ENCODE assay signal across 8 cellular contexts in genomic region chr12:6961278-6961694, GRCh38. TPM values are rescaled to one million over a fixed set of nuclear protein-coding genes. Genes with fewer than 3 reads are reported as not detected.
DNase-seq lines count a peak whose midpoint lies in the region; ATAC-seq and TF ChIP-seq lines count a peak whose summit lies in the region.

No MANE protein-coding gene starts in this region.

- peak; percentile 74 to 94 (median 87) for DNase-seq in CD8-positive, alpha-beta T cell
- DNase-seq in HT1080 (ENCODE audit: low read depth) (peak; percentile 48), mesendoderm (no peak), NCI-H748 treated with DMSO at 0.1 percent for 48 hours (lab: John Stamatoyannopoulos, UW) (no peak), GM19240 (ENCODE audit: insufficient read length, low spot score) (no peak)
- peak; percentile 73 to 82 (median 76) for DNase-seq in activated CD4-positive, CD25-positive, alpha-beta regulatory T cell (lab: John Stamatoyannopoulos, UW)
- DNase-seq in central memory CD4-positive, alpha-beta T cell = peak; percentile 89
- DNase-seq in stimulated activated CD8-positive, alpha-beta memory T cell treated with anti-CD3 and anti-CD28 coated beads, Interleukin-4, amount 100 ng/mL, for 24 hours (ENCODE audit: low read depth) = peak; percentile 92

- peak overlapping the region; percentile 0 for H3K4me3 ChIP-seq in CD8-positive, alpha-beta T cell (ENCODE audit: low read depth, low read length)
- no peak overlapping the region for H3K4me3 ChIP-seq in mesendoderm (ENCODE audit: low read length)

- peak; percentile 74 for ATAC-seq in CD8-positive, alpha-beta T cell

- H3K4me2 ChIP-seq in mesendoderm (ENCODE audit: low read length) = peak overlapping the region; percentile 63

- H3K27ac ChIP-seq in CD8-positive, alpha-beta T cell (ENCODE audit: low read depth, low read length) = peak overlapping the region; percentile 40
- H3K27ac ChIP-seq in mesendoderm (ENCODE audit: low read depth, low read length) = peak overlapping the region; percentile 93

- H3K4ac ChIP-seq in mesendoderm (ENCODE audit: low read depth, low read length) = peak overlapping the region; percentile 77

- H4K5ac ChIP-seq in mesendoderm (ENCODE audit: low read length) = peak overlapping the region; percentile 33

- H3K4me3 Mint-ChIP-seq in CD8-positive, alpha-beta T cell = peak overlapping the region; percentile 90

- H3K79me2 ChIP-seq in mesendoderm (ENCODE audit: control insufficient read depth, insufficient read depth, low read length) = peaks cover 15% of the 10 kb centered on the region

- no peaks in the 10 kb centered on the region for H3K27me3 ChIP-seq in CD8-positive, alpha-beta T cell (ENCODE audit: insufficient read depth, low read length)
- H3K27me3 ChIP-seq in mesendoderm (ENCODE audit: insufficient read depth, low read length, poor library complexity) = no peaks in the 10 kb centered on the region

- no peak for TF ChIP-seq CTCF in CD8-positive, alpha-beta T cell (IDR thresholded peaks at IDR 0.05)

- H3K4me1 ChIP-seq in CD8-positive, alpha-beta T cell (ENCODE audit: insufficient read depth, low read length) = peaks cover 77% of the 10 kb centered on the region
- H3K4me1 ChIP-seq in mesendoderm (ENCODE audit: control insufficient read depth, low read depth, low read length) = peaks cover 10% of the 10 kb centered on the region

- H3K27me3 Mint-ChIP-seq in CD8-positive, alpha-beta T cell (ENCODE audit: low read depth) = no peaks in the 10 kb centered on the region

- H2AK5ac ChIP-seq in mesendoderm (ENCODE audit: low read length) = peak overlapping the region; percentile 60

- POLR2A ChIA-PET in CD8-positive, alpha-beta T cell (lab: Charles Lee) = interaction anchor here (1.0 to 13.4 kb wide), 8 partner anchors 14 to 110 kb away, joined by 3 to 642 read pairs (median 5); partner anchors contain the start of genes ATN1, C12orf57, CDCA3 and ENO2

- H4K8ac ChIP-seq in mesendoderm (ENCODE audit: low read depth, low read length) = no peak overlapping the region

- peaks cover 72% of the 10 kb centered on the region for H3K4me1 Mint-ChIP-seq in CD8-positive, alpha-beta T cell (ENCODE audit: low read depth)

- no peaks in the 10 kb centered on the region for H3K9me3 Mint-ChIP-seq in CD8-positive, alpha-beta T cell

- WGBS in mesendoderm (ENCODE audit: extremely low coverage, insufficient coverage, low lambda C conversion rate) = no CpG with 5 or more reads among the region's 24 CpGs

- peak overlapping the region; percentile 99 for H3K27ac Mint-ChIP-seq in CD8-positive, alpha-beta T cell

- H3K9ac ChIP-seq in mesendoderm (ENCODE audit: low read length) = peak overlapping the region; percentile 97

- peak overlapping the region; percentile 97 for H3K56ac ChIP-seq in mesendoderm (ENCODE audit: low read length)

- no peak overlapping the region for H3K23ac ChIP-seq in mesendoderm (ENCODE audit: low read length)

- H3K36me3 Mint-ChIP-seq in CD8-positive, alpha-beta T cell = peaks cover 62% of the 10 kb centered on the region

- no peaks in the 10 kb centered on the region for H3K9me3 ChIP-seq in CD8-positive, alpha-beta T cell (ENCODE audit: low read length)

- peaks cover 42% of the 10 kb centered on the region for H3K36me3 ChIP-seq in CD8-positive, alpha-beta T cell (ENCODE audit: insufficient read depth, low read length)
- H3K36me3 ChIP-seq in mesendoderm (ENCODE audit: control insufficient read depth, insufficient read depth, low read length) = peaks cover 2% of the 10 kb centered on the region

- H3K18ac ChIP-seq in mesendoderm (ENCODE audit: low read length) = peak overlapping the region; percentile 51

- peak overlapping the region; percentile 77 for H2BK5ac ChIP-seq in mesendoderm (ENCODE audit: low read length)

- H2BK120ac ChIP-seq in mesendoderm (ENCODE audit: low read depth, low read length) = no peak overlapping the region

- H3K79me1 ChIP-seq in mesendoderm (ENCODE audit: low read length) = peaks cover 2% of the 10 kb centered on the region

- H2BK15ac ChIP-seq in mesendoderm (replicated peaks; ENCODE audit: low read depth) = no peak overlapping the region

- intact Hi-C loops in CD8-positive, alpha-beta T cell (cut with DNase I, micrococcal nuclease) = loop anchor here (1.0 to 5.0 kb wide), 4 partner anchors 8 to 509 kb away; partner anchors contain the start of genes C12orf57 (in 2 of the 2), EMG1 (in 1 of the 2), PHB2 (in 1 of the 2) and TAPBPL (in 1 of the 2)

- CTCF ChIA-PET in CD8-positive, alpha-beta T cell (lab: Charles Lee) = interaction anchor here (0.6 to 13.3 kb wide), 8 partner anchors 8 to 147 kb away, joined by 3 to 531 read pairs (median 6); partner anchors contain the start of genes C12orf57, PTPN6, RNU7-1 and SPSB2

RNA-seq across cellular contexts. Expression of gene PHB2, which starts 9.2 kb away (rescaled TPM):
- total RNA-seq in CD8-positive, alpha-beta T cell = 100 to 1,000 TPM; 145 to 148 TPM
- total RNA-seq in HT1080 (2014; rRNA removed; shearing (Covaris generic)) = 647 and 649 TPM in 2 replicates
- polyA plus RNA-seq in HT1080 (2015; cell fraction: cytosol; rRNA removed) = 443 and 502 TPM in 2 replicates
- 281 and 310 TPM in 2 replicates for polyA plus RNA-seq in HT1080 (2015; cell fraction: nucleus; rRNA removed)
- polyA plus RNA-seq in mesendoderm (2013, experiment 1 of 2) = 473 TPM
- polyA plus RNA-seq in mesendoderm (2013, experiment 2 of 2) = 476 TPM

RNA-seq across cellular contexts. Expression of gene EMG1, which starts 9.4 kb away (rescaled TPM):
- 10 to 100 TPM; 42.8 to 43.2 TPM for total RNA-seq in CD8-positive, alpha-beta T cell
- 107 and 122 TPM in 2 replicates for total RNA-seq in HT1080 (2014; rRNA removed; shearing (Covaris generic))
- 77.2 and 80.0 TPM in 2 replicates for polyA plus RNA-seq in HT1080 (2015; cell fraction: cytosol; rRNA removed)
- 74.1 and 75.8 TPM in 2 replicates for polyA plus RNA-seq in HT1080 (2015; cell fraction: nucleus; rRNA removed)
- 119 TPM for polyA plus RNA-seq in mesendoderm (2013, experiment 1 of 2)
- polyA plus RNA-seq in mesendoderm (2013, experiment 2 of 2) = 115 TPM

RNA-seq across cellular contexts. Expression of gene PTPN6, which starts 10.1 kb away (rescaled TPM):
- 10 to 100 TPM; 63.2 to 63.9 TPM for total RNA-seq in CD8-positive, alpha-beta T cell
- 0.05 and 0.37 TPM in 2 replicates for total RNA-seq in HT1080 (2014; rRNA removed; shearing (Covaris generic))
- polyA plus RNA-seq in HT1080 (2015; cell fraction: cytosol; rRNA removed) = 0.26 and 0.29 TPM in 2 replicates
- polyA plus RNA-seq in HT1080 (2015; cell fraction: nucleus; rRNA removed) = 0.32 TPM in 1 of 2 replicates, not detected in the other
- 13.2 TPM for polyA plus RNA-seq in mesendoderm (2013, experiment 1 of 2)
- 14.1 TPM for polyA plus RNA-seq in mesendoderm (2013, experiment 2 of 2)

RNA-seq across cellular contexts. Expression of gene C12orf57, which starts 17.5 kb away (rescaled TPM):
- 100 to 1,000 TPM; 328 to 356 TPM for total RNA-seq in CD8-positive, alpha-beta T cell
- total RNA-seq in HT1080 (2014; rRNA removed; shearing (Covaris generic)) = 127 and 201 TPM in 2 replicates
- 166 and 174 TPM in 2 replicates for polyA plus RNA-seq in HT1080 (2015; cell fraction: cytosol; rRNA removed)
- polyA plus RNA-seq in HT1080 (2015; cell fraction: nucleus; rRNA removed) = 61.3 and 74.6 TPM in 2 replicates
- polyA plus RNA-seq in mesendoderm (2013, experiment 1 of 2) = 146 TPM
- polyA plus RNA-seq in mesendoderm (2013, experiment 2 of 2) = 141 TPM

RNA-seq across cellular contexts. Expression of gene RNU7-1, which starts 17.7 kb away (rescaled TPM):
- total RNA-seq in CD8-positive, alpha-beta T cell = not detected
- total RNA-seq in HT1080 (2014; rRNA removed; shearing (Covaris generic)) = not detected in 2 replicates
- not detected in 2 replicates for polyA plus RNA-seq in HT1080 (2015; cell fraction: cytosol; rRNA removed)
- polyA plus RNA-seq in HT1080 (2015; cell fraction: nucleus; rRNA removed) = not detected in 2 replicates
- polyA plus RNA-seq in mesendoderm (2013, experiment 1 of 2) = not detected
- not detected for polyA plus RNA-seq in mesendoderm (2013, experiment 2 of 2)

Comparison
In these comparisons a context has a peak if more than half of its experiments do, and no peak if none do; other contexts are left out.
1. DNase-seq: peak in CD8-positive, alpha-beta T cell (7 of 7), HT1080 (single experiment), activated CD4-positive, CD25-positive, alpha-beta regulatory T cell (4 of 4), central memory CD4-positive, alpha-beta T cell (single experiment) and stimulated activated CD8-positive, alpha-beta memory T cell treated with anti-CD3 and anti-CD28 coated beads, Interleukin-4, amount 100 ng/mL, for 24 hours (single experiment); none in mesendoderm (single experiment), NCI-H748 treated with DMSO at 0.1 percent for 48 hours (single experiment) and GM19240 (single experiment).
2. RNA of gene PTPN6, which starts 10.1 kb away (total RNA-seq): 63.2 to 63.9 TPM in CD8-positive, alpha-beta T cell; 0.05 to 0.37 TPM in HT1080; every median in the first group is over 10 times any median in the second.